15 cellular contexts compared by ENCODE assay signal in genomic region chr21:43371786-43372185, GRCh38. TPM values are rescaled to one million over a fixed set of nuclear protein-coding genes. Genes with fewer than 3 reads are reported as not detected.
DNase-seq lines count a peak whose midpoint lies in the region; ATAC-seq and TF ChIP-seq lines count a peak whose summit lies in the region.
"Had no signal": no experiment of that assay in that cellular context is flagged by ENCODE, and none has a peak within 500 bp of the region (broad histone marks: within the 10 kb centered on the region; RNA-seq: fewer than 3 reads in every experiment).

No MANE protein-coding gene starts in this region.

- no peak for ATAC-seq in Right ventricle myocardium inferior
- ATAC-seq in Right ventricle myocardium superior (ENCODE audit: poor library complexity), result no peak
- no peak for ATAC-seq in stimulated activated memory B cell treated with anti-CD40 and anti-IgM and Interleukin-4, amounts not matched to agents 10 μg/mL and 1 μg/mL and 100 μg/mL, for 72 hours
- ATAC-seq in GM21381 (IDR thresholded peaks at IDR 0.05; ENCODE audit: unreplicated experiment), result no peak

- H3K27me3 Mint-ChIP-seq in stimulated activated memory B cell treated with anti-CD40 and anti-IgM and Interleukin-4, amounts not matched to agents 10 μg/mL and 1 μg/mL and 100 μg/mL, for 72 hours, result no peaks in the 10 kb centered on the region

- TF ChIP-seq POLR2A in esophagus squamous epithelium (IDR thresholded peaks at IDR 0.05), result no peak

- CTCF ChIA-PET in RWPE1 (lab: Yijun Ruan, JAX), result no interaction called here

- H3K27me3 ChIP-seq in esophagus squamous epithelium, result no peaks in the 10 kb centered on the region
- no peaks in the 10 kb centered on the region for H3K27me3 ChIP-seq in thymus (ENCODE audit: control insufficient read depth, insufficient read depth)
- H3K27me3 ChIP-seq: BLaER1 had no signal

- intact Hi-C loops in Right ventricle myocardium inferior (cut with DNase I) (no loop called here), Right ventricle myocardium superior (cut with DNase I) (no loop called here), esophagus squamous epithelium (cut with DNase I) (no loop called here)

- TF ChIP-seq CTCF in RWPE1 (conservative IDR thresholded peaks at IDR 0.05; ENCODE audit: low read depth) (no peak), esophagus squamous epithelium (IDR thresholded peaks at IDR 0.05) (no peak)

- no peaks in the 10 kb centered on the region for H3K9me3 Mint-ChIP-seq in stimulated activated memory B cell treated with anti-CD40 and anti-IgM and Interleukin-4, amounts not matched to agents 10 μg/mL and 1 μg/mL and 100 μg/mL, for 72 hours
- H3K9me3 Mint-ChIP-seq: CD4-positive, CD25-positive, alpha-beta regulatory T cell had no signal

- H3K27ac ChIP-seq in RWPE1 (peak overlapping the region; percentile 90), esophagus squamous epithelium (peak overlapping the region; percentile 16 to 82 (median 80)), thymus (ENCODE audit: low read depth) (peak overlapping the region; percentile 19)
- H3K27ac ChIP-seq: 22Rv1, BLaER1, GM23248 had no signal

- H3K4me1 Mint-ChIP-seq in stimulated activated memory B cell treated with anti-CD40 and anti-IgM and Interleukin-4, amounts not matched to agents 10 μg/mL and 1 μg/mL and 100 μg/mL, for 72 hours, result peaks cover 68% of the 10 kb centered on the region
- H3K4me1 Mint-ChIP-seq: CD4-positive, CD25-positive, alpha-beta regulatory T cell had no signal

- no peak overlapping the region for H3K4me3 Mint-ChIP-seq in stimulated activated memory B cell treated with anti-CD40 and anti-IgM and Interleukin-4, amounts not matched to agents 10 μg/mL and 1 μg/mL and 100 μg/mL, for 72 hours
- H3K4me3 Mint-ChIP-seq: CD4-positive, CD25-positive, alpha-beta regulatory T cell had no signal

- H3K4me1 ChIP-seq in esophagus squamous epithelium (peaks cover 30 to 79% (median 35%) of the 10 kb centered on the region in 3 donors), thymus (ENCODE audit: control insufficient read depth, insufficient read depth, low read length) (no peaks in the 10 kb centered on the region)

- no peaks in the 10 kb centered on the region for H3K36me3 Mint-ChIP-seq in stimulated activated memory B cell treated with anti-CD40 and anti-IgM and Interleukin-4, amounts not matched to agents 10 μg/mL and 1 μg/mL and 100 μg/mL, for 72 hours
- H3K36me3 Mint-ChIP-seq: CD4-positive, CD25-positive, alpha-beta regulatory T cell had no signal

- no peaks in the 10 kb centered on the region for H3K9me3 ChIP-seq in esophagus squamous epithelium
- no peaks in the 10 kb centered on the region for H3K9me3 ChIP-seq in thymus (ENCODE audit: control insufficient read depth)
- H3K9me3 ChIP-seq: BLaER1 had no signal

- 95 to 100% methylated on average over 2 to 4 of the region's 9 CpGs for WGBS in esophagus squamous epithelium, 2 donors
- WGBS in thymus, result 97% methylated on average over 9 of the region's 9 CpGs

- no peak overlapping the region for H3K27ac Mint-ChIP-seq in stimulated activated memory B cell treated with anti-CD40 and anti-IgM and Interleukin-4, amounts not matched to agents 10 μg/mL and 1 μg/mL and 100 μg/mL, for 72 hours
- H3K27ac Mint-ChIP-seq: CD4-positive, CD25-positive, alpha-beta regulatory T cell had no signal

- H3K36me3 ChIP-seq in esophagus squamous epithelium (no peaks in the 10 kb centered on the region), thymus (ENCODE audit: control insufficient read depth, insufficient read depth) (no peaks in the 10 kb centered on the region)
- H3K36me3 ChIP-seq: BLaER1 had no signal

- POLR2A ChIA-PET in RWPE1 (lab: Yijun Ruan, JAX; ENCODE audit: low non-redundant PET), result no interaction called here

- peak; percentile 17 for DNase-seq in Right ventricle myocardium inferior (ENCODE audit: missing footprints)
- DNase-seq in Right ventricle myocardium superior, result no peak
- DNase-seq in RWPE1 (ENCODE audit: low spot score), result no peak
- DNase-seq in esophagus squamous epithelium (lab: John Stamatoyannopoulos, UW), result no peak
- no peak for DNase-seq in OCI-M1 (lab: John Stamatoyannopoulos, UW)
- DNase-seq: CD4-positive, CD25-positive, alpha-beta regulatory T cell; DMS53; GF-D8; GM23248; H7 had no signal

- H3K4me3 ChIP-seq in esophagus squamous epithelium (no peak overlapping the region), thymus (ENCODE audit: low read length) (no peak overlapping the region)
- H3K4me3 ChIP-seq: BLaER1, GM23248 had no signal

RNA-seq across cellular contexts. Expression of gene SIK1, which starts 55.1 kb away (rescaled TPM):
- 4.6 TPM for total RNA-seq in Right ventricle myocardium inferior
- total RNA-seq in Right ventricle myocardium superior, result 7.7 TPM
- 1 to 10 TPM in 3 of 4 donors, under 1 TPM in 1; 0.09 to 3.6 (median 2.0) TPM for total RNA-seq in esophagus squamous epithelium
- 16.9 TPM for polyA plus RNA-seq in thymus

Comparison
In these comparisons a context has a peak if more than half of its experiments do, and no peak if none do; other contexts are left out.
1. H3K27ac ChIP-seq: peak in every context shown above with its lines; median percentile 90 in RWPE1; 80 in esophagus squamous epithelium; 19 in thymus.